9 cellular contexts compared by ENCODE assay signal in genomic region chr4:4387531-4388311, GRCh38. TPM values are rescaled to one million over a fixed set of nuclear protein-coding genes. Genes with fewer than 3 reads are reported as not detected.
DNase-seq lines count a peak whose midpoint lies in the region; ATAC-seq and TF ChIP-seq lines count a peak whose summit lies in the region.
"Had no signal": no experiment of that assay in that cellular context is flagged by ENCODE, and none has a peak within 500 bp of the region (broad histone marks: within the 10 kb centered on the region; RNA-seq: fewer than 3 reads in every experiment).

No MANE protein-coding gene starts in this region.

- DNase-seq in activated CD4-positive, alpha-beta T cell treated with anti-CD3 and anti-CD28 coated beads, Interleukin-2, amount 50 U/mL, for 48 hours: peak; percentile 4 to 13
- no peak for DNase-seq in activated CD4-positive, alpha-beta T cell treated with anti-CD3 and anti-CD28 coated beads for 48 hours
- DNase-seq in stimulated activated naive CD8-positive, alpha-beta T cell treated with anti-CD3 and anti-CD28 coated beads, Interleukin-15, amount 100 ng/mL, for 72 hours: no peak
- DNase-seq in mucosa of descending colon (no peak), COLO668 (lab: John Stamatoyannopoulos, UW; ENCODE audit: unreplicated experiment) (no peak), NCI-H1048 (lab: John Stamatoyannopoulos, UW) (no peak)

- H3K4me1 ChIP-seq in iPS-15b (ENCODE audit: control insufficient read depth, insufficient read depth, low read length) (peaks cover 2% of the 10 kb centered on the region), mucosa of descending colon (ENCODE audit: low read depth) (peaks cover 17% of the 10 kb centered on the region)

- peaks cover 5% of the 10 kb centered on the region for H3K4me1 Mint-ChIP-seq in activated T-helper 17 cell treated with anti-CD3 and anti-CD28 coated beads, Interleukin-2, amount 50 U/mL, for 72 hours
- H3K4me1 Mint-ChIP-seq in stimulated activated naive CD8-positive, alpha-beta T cell treated with anti-CD3 and anti-CD28 coated beads, Interleukin-15, amount 100 ng/mL, for 72 hours: peaks cover 23% of the 10 kb centered on the region

- H3K27me3 ChIP-seq in iPS-15b (ENCODE audit: control insufficient read depth, insufficient read depth, low read length): peaks cover 29% of the 10 kb centered on the region

- ATAC-seq in activated T-helper 17 cell treated with anti-CD3 and anti-CD28 coated beads, Interleukin-2, amount 50 U/mL, for 72 hours (replicated peaks): no peak
- peak; percentile 33 for ATAC-seq in stimulated activated naive CD8-positive, alpha-beta T cell treated with anti-CD3 and anti-CD28 coated beads, Interleukin-15, amount 100 ng/mL, for 72 hours
- no peak for ATAC-seq in mucosa of descending colon

- H3K27me3 Mint-ChIP-seq in activated T-helper 17 cell treated with anti-CD3 and anti-CD28 coated beads, Interleukin-2, amount 50 U/mL, for 72 hours: no peaks in the 10 kb centered on the region
- H3K27me3 Mint-ChIP-seq in stimulated activated naive CD8-positive, alpha-beta T cell treated with anti-CD3 and anti-CD28 coated beads, Interleukin-15, amount 100 ng/mL, for 72 hours: peaks cover 49% of the 10 kb centered on the region

- peaks cover 17% of the 10 kb centered on the region for H3K36me3 Mint-ChIP-seq in activated T-helper 17 cell treated with anti-CD3 and anti-CD28 coated beads, Interleukin-2, amount 50 U/mL, for 72 hours (ENCODE audit: low read depth)

- TF ChIP-seq CTCF in mucosa of descending colon (IDR thresholded peaks at IDR 0.05): no peak

- intact Hi-C loops in mucosa of descending colon (cut with DNase I, micrococcal nuclease): no loop called here

- H3K4me3 ChIP-seq in iPS-15b (ENCODE audit: low read depth, low read length) (peak overlapping the region; percentile 60), mucosa of descending colon (no peak overlapping the region)

- peak overlapping the region; percentile 83 for H3K4me3 Mint-ChIP-seq in activated T-helper 17 cell treated with anti-CD3 and anti-CD28 coated beads, Interleukin-2, amount 50 U/mL, for 72 hours
- peak overlapping the region; percentile 73 to 74 for H3K4me3 Mint-ChIP-seq in stimulated activated naive CD8-positive, alpha-beta T cell treated with anti-CD3 and anti-CD28 coated beads, Interleukin-15, amount 100 ng/mL, for 72 hours

- H3K36me3 ChIP-seq in iPS-15b (ENCODE audit: control insufficient read depth, insufficient read depth, low read length) (peaks cover 15% of the 10 kb centered on the region), mucosa of descending colon (ENCODE audit: low read depth) (no peaks in the 10 kb centered on the region)
- H3K36me3 ChIP-seq: right lobe of liver had no signal

- peak overlapping the region; percentile 42 for H3K27ac Mint-ChIP-seq in activated T-helper 17 cell treated with anti-CD3 and anti-CD28 coated beads, Interleukin-2, amount 50 U/mL, for 72 hours
- H3K27ac Mint-ChIP-seq in stimulated activated naive CD8-positive, alpha-beta T cell treated with anti-CD3 and anti-CD28 coated beads, Interleukin-15, amount 100 ng/mL, for 72 hours: no peak overlapping the region

- H3K9me3 Mint-ChIP-seq in activated T-helper 17 cell treated with anti-CD3 and anti-CD28 coated beads, Interleukin-2, amount 50 U/mL, for 72 hours: no peaks in the 10 kb centered on the region
- no peaks in the 10 kb centered on the region for H3K9me3 Mint-ChIP-seq in stimulated activated naive CD8-positive, alpha-beta T cell treated with anti-CD3 and anti-CD28 coated beads, Interleukin-15, amount 100 ng/mL, for 72 hours

- H3K9me3 ChIP-seq in iPS-15b (ENCODE audit: control insufficient read depth, insufficient read depth, low read length) (no peaks in the 10 kb centered on the region), mucosa of descending colon (no peaks in the 10 kb centered on the region)
- H3K9me3 ChIP-seq: right lobe of liver had no signal

- peak overlapping the region; percentile 60 for H3K9ac ChIP-seq in iPS-15b (ENCODE audit: low read depth, low read length)

RNA-seq across cellular contexts. Expression of gene NSG1, which starts 0.8 kb away (rescaled TPM):
- total RNA-seq in activated T-helper 17 cell treated with anti-CD3 and anti-CD28 coated beads, Interleukin-2, amount 50 U/mL, for 72 hours: 10 to 100 TPM in 1 of 2 donors, 1 to 10 TPM in 1; 7.0 to 12.8 TPM
- total RNA-seq in mucosa of descending colon: 1 to 10 TPM; 1.2 to 7.9 (median 3.3) TPM

Comparison
In these comparisons a context has a peak if more than half of its experiments do, and no peak if none do; other contexts are left out.
1. DNase-seq: peak in activated CD4-positive, alpha-beta T cell treated with anti-CD3 and anti-CD28 coated beads, Interleukin-2, amount 50 U/mL, for 48 hours (2 of 2); none in activated CD4-positive, alpha-beta T cell treated with anti-CD3 and anti-CD28 coated beads for 48 hours (single experiment), stimulated activated naive CD8-positive, alpha-beta T cell treated with anti-CD3 and anti-CD28 coated beads, Interleukin-15, amount 100 ng/mL, for 72 hours (0 of 2), mucosa of descending colon (0 of 3), COLO668 (single experiment) and NCI-H1048 (single experiment).